In the genomic region with DNA sequence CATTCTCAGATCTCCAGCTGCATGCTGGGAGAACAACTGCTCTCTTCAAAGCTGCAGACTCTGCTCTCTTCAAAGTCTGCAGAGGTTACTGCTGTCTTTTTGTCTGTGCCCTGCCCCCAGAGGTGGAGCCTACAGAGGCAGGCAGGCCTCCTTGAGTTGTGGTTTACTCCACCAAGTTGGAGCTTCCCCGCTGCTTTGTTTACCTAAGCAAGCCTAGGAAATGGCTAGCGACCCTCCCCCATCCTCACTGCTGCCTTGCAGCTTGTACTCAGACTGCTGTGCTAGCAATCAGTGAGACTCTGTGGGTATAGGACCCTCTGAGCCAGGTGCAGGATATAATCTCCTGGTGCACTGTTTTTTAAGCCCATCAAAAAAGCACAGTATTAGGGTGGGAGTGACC, we compare ENCODE assay signal across 6 cellular contexts.
DNase-seq lines count a peak whose midpoint lies in the region; ATAC-seq and TF ChIP-seq lines count a peak whose summit lies in the region.
"Not testable (repeated sequence)": the region's sequence is repeated elsewhere in the genome, so short reads cannot be mapped to it uniquely, and the experiment has no call there.

No MANE protein-coding gene starts in this region.

- not testable (repeated sequence) for H3K36me3 ChIP-seq in NT2/D1 (ENCODE audit: insufficient read depth, insufficient read length, low read length); esophagus muscularis mucosa

- not testable (repeated sequence) for H3K4me1 Mint-ChIP-seq in activated T-cell treated with anti-CD3 and anti-CD28 coated beads, Interleukin-2, amount 50 U/mL, for 24 hours (ENCODE audit: low read depth)

- H3K4me3 ChIP-seq in NT2/D1 (ENCODE audit: insufficient read length, low read depth); esophagus muscularis mucosa: not testable (repeated sequence)

- peaks cover 36% of the 10 kb centered on the region for H3K9me3 Mint-ChIP-seq in activated T-cell treated with anti-CD3 and anti-CD28 coated beads, Interleukin-2, amount 50 U/mL, for 24 hours

- WGBS in esophagus muscularis mucosa, result 43% methylated on average over 1 of the region's 2 CpGs

- peaks cover 48% of the 10 kb centered on the region for H3K9me3 ChIP-seq in NT2/D1 (ENCODE audit: insufficient read depth, low read length)
- peaks cover 0 to 62% (median 48%) of the 10 kb centered on the region in 4 donors for H3K9me3 ChIP-seq in esophagus muscularis mucosa

- TF ChIP-seq CTCF in esophagus muscularis mucosa (IDR thresholded peaks at IDR 0.05), result not testable (repeated sequence)

- not testable (repeated sequence) for TF ChIP-seq POLR2A in esophagus muscularis mucosa (IDR thresholded peaks at IDR 0.05; ENCODE audit: low read depth)

- intact Hi-C loops in esophagus muscularis mucosa (cut with DNase I); cardiac septum (cut with DNase I); posterior vena cava (cut with DNase I); sciatic nerve (cut with DNase I): not testable (repeated sequence)

- not testable (repeated sequence) for H3K27ac Mint-ChIP-seq in activated T-cell treated with anti-CD3 and anti-CD28 coated beads, Interleukin-2, amount 50 U/mL, for 24 hours

- ATAC-seq in sciatic nerve, result not testable (repeated sequence)

- H3K27me3 ChIP-seq in NT2/D1 (ENCODE audit: insufficient read depth, insufficient read length); esophagus muscularis mucosa: not testable (repeated sequence)

- not testable (repeated sequence) for H3K36me3 Mint-ChIP-seq in activated T-cell treated with anti-CD3 and anti-CD28 coated beads, Interleukin-2, amount 50 U/mL, for 24 hours (ENCODE audit: low read depth)

- not testable (repeated sequence) for H3K9ac ChIP-seq in NT2/D1 (ENCODE audit: insufficient read length, low read depth)

- not testable (repeated sequence) for H3K27ac ChIP-seq in esophagus muscularis mucosa (replicated peaks in 1 of 4)

- DNase-seq in NT2/D1 (ENCODE audit: low read depth, low spot score), result peak; percentile 57
- DNase-seq in activated T-cell treated with anti-CD3 and anti-CD28 coated beads, Interleukin-2, amount 50 U/mL, for 24 hours, result peak; percentile 16
- peak; percentile 57 for DNase-seq in esophagus muscularis mucosa (ENCODE audit: extremely low spot score)
- DNase-seq in cardiac septum (ENCODE audit: low spot score), result peak; percentile 62
- peak; percentile 32 for DNase-seq in posterior vena cava (ENCODE audit: low spot score)
- peak; percentile 26 for DNase-seq in sciatic nerve (ENCODE audit: low spot score)

- not testable (repeated sequence) for H3K4me1 ChIP-seq in NT2/D1 (ENCODE audit: insufficient read depth, insufficient read length); esophagus muscularis mucosa

- not testable (repeated sequence) for H3K27me3 Mint-ChIP-seq in activated T-cell treated with anti-CD3 and anti-CD28 coated beads, Interleukin-2, amount 50 U/mL, for 24 hours

- H3K4me3 Mint-ChIP-seq in activated T-cell treated with anti-CD3 and anti-CD28 coated beads, Interleukin-2, amount 50 U/mL, for 24 hours, result not testable (repeated sequence)

- TF ChIP-seq EP300 in esophagus muscularis mucosa (IDR thresholded peaks at IDR 0.05), result not testable (repeated sequence)
